Comparison of ENCODE assay signal across 1 cellular context in the genomic region with DNA sequence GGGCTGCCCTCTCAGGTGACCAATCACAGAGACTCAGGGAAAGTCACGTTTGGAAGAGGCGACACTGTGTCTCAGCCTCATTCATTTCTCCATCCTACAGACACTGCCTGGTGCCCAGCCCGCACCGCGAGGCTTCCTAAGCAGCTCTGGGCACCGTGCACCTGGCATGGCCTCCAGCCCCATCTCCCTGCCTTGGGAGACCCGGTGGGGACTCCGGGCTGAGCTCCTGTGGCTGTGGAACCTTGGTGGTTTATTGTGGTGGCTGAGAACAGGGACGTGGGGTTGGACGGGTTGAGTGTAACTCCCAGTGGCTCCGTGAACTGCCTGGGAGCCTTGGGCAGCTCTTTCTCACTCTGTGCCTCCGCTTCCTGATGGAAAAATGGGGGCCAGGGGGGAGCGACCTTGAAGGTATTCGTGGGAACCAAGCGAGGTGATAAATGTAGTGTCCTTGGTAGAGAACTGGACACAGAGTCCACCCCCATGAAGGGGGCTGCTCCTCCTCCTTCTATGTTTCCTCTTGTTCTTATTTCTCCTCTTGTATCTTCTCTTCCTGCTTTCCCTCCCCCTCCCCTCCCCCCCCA.
TF ChIP-seq lines count a peak whose summit lies in the region.

No MANE protein-coding gene starts in this region.

TF ChIP-seq in GM12878, 131 proteins besides CTCF, POLR2A, EP300 and RAD21 (continued from another document):
- TF ChIP-seq RFX5 (IDR thresholded peaks at IDR 0.05; ENCODE audit: low read depth, low read length), result no peak
- TF ChIP-seq, protein P1, sequence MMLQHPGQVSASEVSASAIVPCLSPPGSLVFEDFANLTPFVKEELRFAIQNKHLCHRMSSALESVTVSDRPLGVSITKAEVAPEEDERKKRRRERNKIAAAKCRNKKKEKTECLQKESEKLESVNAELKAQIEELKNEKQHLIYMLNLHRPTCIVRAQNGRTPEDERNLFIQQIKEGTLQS (IDR thresholded peaks at IDR 0.05; ENCODE audit: borderline replicate concordance, extremely low read depth, low read depth, low read length), result no peak
- no peak for TF ChIP-seq POLR2AphosphoS5 (IDR thresholded peaks at IDR 0.05; ENCODE audit: low read length)
- TF ChIP-seq, protein P2, sequence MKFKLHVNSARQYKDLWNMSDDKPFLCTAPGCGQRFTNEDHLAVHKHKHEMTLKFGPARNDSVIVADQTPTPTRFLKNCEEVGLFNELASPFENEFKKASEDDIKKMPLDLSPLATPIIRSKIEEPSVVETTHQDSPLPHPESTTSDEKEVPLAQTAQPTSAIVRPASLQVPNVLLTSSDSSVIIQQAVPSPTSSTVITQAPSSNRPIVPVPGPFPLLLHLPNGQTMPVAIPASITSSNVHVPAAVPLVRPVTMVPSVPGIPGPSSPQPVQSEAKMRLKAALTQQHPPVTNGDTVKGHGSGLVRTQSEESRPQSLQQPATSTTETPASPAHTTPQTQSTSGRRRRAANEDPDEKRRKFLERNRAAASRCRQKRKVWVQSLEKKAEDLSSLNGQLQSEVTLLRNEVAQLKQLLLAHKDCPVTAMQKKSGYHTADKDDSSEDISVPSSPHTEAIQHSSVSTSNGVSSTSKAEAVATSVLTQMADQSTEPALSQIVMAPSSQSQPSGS (IDR thresholded peaks at IDR 0.05; ENCODE audit: low read length), result no peak
- TF ChIP-seq TARDBP (IDR thresholded peaks at IDR 0.05; ENCODE audit: borderline replicate concordance), result no peak
- no peak for TF ChIP-seq STAT3 (IDR thresholded peaks at IDR 0.05; ENCODE audit: low read depth, low read length)
- TF ChIP-seq, protein P3, sequence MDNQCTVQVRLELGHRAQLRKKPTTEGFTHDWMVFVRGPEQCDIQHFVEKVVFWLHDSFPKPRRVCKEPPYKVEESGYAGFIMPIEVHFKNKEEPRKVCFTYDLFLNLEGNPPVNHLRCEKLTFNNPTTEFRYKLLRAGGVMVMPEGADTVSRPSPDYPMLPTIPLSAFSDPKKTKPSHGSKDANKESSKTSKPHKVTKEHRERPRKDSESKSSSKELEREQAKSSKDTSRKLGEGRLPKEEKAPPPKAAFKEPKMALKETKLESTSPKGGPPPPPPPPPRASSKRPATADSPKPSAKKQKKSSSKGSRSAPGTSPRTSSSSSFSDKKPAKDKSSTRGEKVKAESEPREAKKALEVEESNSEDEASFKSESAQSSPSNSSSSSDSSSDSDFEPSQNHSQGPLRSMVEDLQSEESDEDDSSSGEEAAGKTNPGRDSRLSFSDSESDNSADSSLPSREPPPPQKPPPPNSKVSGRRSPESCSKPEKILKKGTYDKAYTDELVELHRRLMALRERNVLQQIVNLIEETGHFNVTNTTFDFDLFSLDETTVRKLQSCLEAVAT (IDR thresholded peaks at IDR 0.05), result no peak
- TF ChIP-seq JUNB (IDR thresholded peaks at IDR 0.05), result no peak
- no peak for TF ChIP-seq CHD2 (IDR thresholded peaks at IDR 0.05; ENCODE audit: borderline replicate concordance, low read depth, low read length)
- TF ChIP-seq SIX5 (IDR thresholded peaks at IDR 0.05; ENCODE audit: low read depth, low read length, severe bottlenecking), result no peak
- no peak for TF ChIP-seq RUNX3 (IDR thresholded peaks at IDR 0.05; ENCODE audit: low read length)
- no peak for TF ChIP-seq STAT1 (conservative IDR thresholded peaks at IDR 0.05)
- TF ChIP-seq, protein P4, sequence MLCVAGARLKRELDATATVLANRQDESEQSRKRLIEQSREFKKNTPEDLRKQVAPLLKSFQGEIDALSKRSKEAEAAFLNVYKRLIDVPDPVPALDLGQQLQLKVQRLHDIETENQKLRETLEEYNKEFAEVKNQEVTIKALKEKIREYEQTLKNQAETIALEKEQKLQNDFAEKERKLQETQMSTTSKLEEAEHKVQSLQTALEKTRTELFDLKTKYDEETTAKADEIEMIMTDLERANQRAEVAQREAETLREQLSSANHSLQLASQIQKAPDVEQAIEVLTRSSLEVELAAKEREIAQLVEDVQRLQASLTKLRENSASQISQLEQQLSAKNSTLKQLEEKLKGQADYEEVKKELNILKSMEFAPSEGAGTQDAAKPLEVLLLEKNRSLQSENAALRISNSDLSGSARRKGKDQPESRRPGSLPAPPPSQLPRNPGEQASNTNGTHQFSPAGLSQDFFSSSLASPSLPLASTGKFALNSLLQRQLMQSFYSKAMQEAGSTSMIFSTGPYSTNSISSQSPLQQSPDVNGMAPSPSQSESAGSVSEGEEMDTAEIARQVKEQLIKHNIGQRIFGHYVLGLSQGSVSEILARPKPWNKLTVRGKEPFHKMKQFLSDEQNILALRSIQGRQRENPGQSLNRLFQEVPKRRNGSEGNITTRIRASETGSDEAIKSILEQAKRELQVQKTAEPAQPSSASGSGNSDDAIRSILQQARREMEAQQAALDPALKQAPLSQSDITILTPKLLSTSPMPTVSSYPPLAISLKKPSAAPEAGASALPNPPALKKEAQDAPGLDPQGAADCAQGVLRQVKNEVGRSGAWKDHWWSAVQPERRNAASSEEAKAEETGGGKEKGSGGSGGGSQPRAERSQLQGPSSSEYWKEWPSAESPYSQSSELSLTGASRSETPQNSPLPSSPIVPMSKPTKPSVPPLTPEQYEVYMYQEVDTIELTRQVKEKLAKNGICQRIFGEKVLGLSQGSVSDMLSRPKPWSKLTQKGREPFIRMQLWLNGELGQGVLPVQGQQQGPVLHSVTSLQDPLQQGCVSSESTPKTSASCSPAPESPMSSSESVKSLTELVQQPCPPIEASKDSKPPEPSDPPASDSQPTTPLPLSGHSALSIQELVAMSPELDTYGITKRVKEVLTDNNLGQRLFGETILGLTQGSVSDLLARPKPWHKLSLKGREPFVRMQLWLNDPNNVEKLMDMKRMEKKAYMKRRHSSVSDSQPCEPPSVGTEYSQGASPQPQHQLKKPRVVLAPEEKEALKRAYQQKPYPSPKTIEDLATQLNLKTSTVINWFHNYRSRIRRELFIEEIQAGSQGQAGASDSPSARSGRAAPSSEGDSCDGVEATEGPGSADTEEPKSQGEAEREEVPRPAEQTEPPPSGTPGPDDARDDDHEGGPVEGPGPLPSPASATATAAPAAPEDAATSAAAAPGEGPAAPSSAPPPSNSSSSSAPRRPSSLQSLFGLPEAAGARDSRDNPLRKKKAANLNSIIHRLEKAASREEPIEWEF (IDR thresholded peaks at IDR 0.05; ENCODE audit: insufficient replicate concordance, low read depth, low read length), result no peak
TF ChIP-seq in GM12878: peak in this region for 0.
